In genomic region chr7:27739914-27740448, GRCh38 we compare ENCODE assay signal across 8 cellular contexts. TPM values are rescaled to one million over a fixed set of nuclear protein-coding genes. Genes with fewer than 3 reads are reported as not detected.
A peak's percentile ranks its signal among the peaks of the same experiment; 100 is the strongest.
DNase-seq lines count a peak whose midpoint lies in the region; TF ChIP-seq lines count a peak whose summit lies in the region.

Gene TAX1BP1 (plus strand): TSS chr7:27740162. CDS start chr7:27748525, 8,363 bp downstream.

- H3K9me3 ChIP-seq in ES-I3 (ENCODE audit: control insufficient read depth, insufficient read depth, low read length) (no peaks in the 10 kb centered on the region), HAP-1 (no peaks in the 10 kb centered on the region), MM.1S (replicated peaks; ENCODE audit: insufficient read depth, low read length) (no peaks in the 10 kb centered on the region), stomach smooth muscle (ENCODE audit: control insufficient read depth in 2 of 2, low read length in 2 of 2) (no peaks in the 10 kb centered on the region)

- H3K4me1 ChIP-seq in ES-I3 (ENCODE audit: insufficient read depth, low read length) (peaks cover 3% of the 10 kb centered on the region; the same call in 1 of the 2 replicates), HAP-1 (peaks cover 30% of the 10 kb centered on the region), MM.1S (ENCODE audit: low read length) (peaks cover 9% of the 10 kb centered on the region; the same call in 1 of the 2 replicates), stomach smooth muscle (ENCODE audit: control insufficient read depth, insufficient read depth, low read length) (no peaks in the 10 kb centered on the region)

- H3K36me3 ChIP-seq in ES-I3 (ENCODE audit: insufficient read depth, low read length) (no peaks in the 10 kb centered on the region), HAP-1 (replicated peaks) (no peaks in the 10 kb centered on the region), MM.1S (replicated peaks; ENCODE audit: insufficient read depth, low read length) (no peaks in the 10 kb centered on the region), stomach smooth muscle (ENCODE audit: control insufficient read depth in 2 of 2, insufficient read depth in 2 of 2, low read length in 2 of 2) (no peaks in the 10 kb centered on the region)

- peaks cover 23% of the 10 kb centered on the region for H3F3A ChIP-seq in MM.1S (ENCODE audit: insufficient read depth, low read length)

- H3K27ac Mint-ChIP-seq in neural crest cell (ENCODE audit: unreplicated experiment) = peak within 1 kb of the TSS; percentile 91

- H3K9me2 ChIP-seq in MM.1S (replicated peaks; ENCODE audit: insufficient read depth, low read length) = no peaks in the 10 kb centered on the region

- peaks cover 3% of the 10 kb centered on the region for H3K27me3 Mint-ChIP-seq in neural crest cell (ENCODE audit: low read depth)

- peak within 1 kb of the TSS; percentile 80 for H2AFZ ChIP-seq in MM.1S (ENCODE audit: low read length)

- TF ChIP-seq CTCF in MM.1S (IDR thresholded peaks at IDR 0.05; ENCODE audit: low read length) (no peak), fibroblast of villous mesenchyme (IDR thresholded peaks at IDR 0.05; ENCODE audit: insufficient read depth, low read depth, low read length) (no peak), neural crest cell (conservative IDR thresholded peaks at IDR 0.05) (no peak)

- peak within 1 kb of the TSS; percentile 92 for H3K27ac ChIP-seq in MM.1S (ENCODE audit: low read length)
- peak within 1 kb of the TSS; percentile 99 for H3K27ac ChIP-seq in stomach smooth muscle (ENCODE audit: low read length)

- H3K9ac ChIP-seq in ES-I3 (ENCODE audit: low read depth, low read length) (peak within 1 kb of the TSS; percentile 96), MM.1S (ENCODE audit: low read length) (peak within 1 kb of the TSS; percentile 98), stomach smooth muscle (ENCODE audit: low read length in 2 of 2) (peak within 1 kb of the TSS; percentile 97 to 98)

- DNase-seq in HAP-1 (ENCODE audit: low spot score in 2 of 2) (peak; percentile 92 to 97), MM.1S (peak; percentile 92), SIG-M5 (lab: John Stamatoyannopoulos, UW) (peak; percentile 70), activated gamma-delta T cell (lab: John Stamatoyannopoulos, UW) (peak; percentile 84), fibroblast of villous mesenchyme (ENCODE audit: low read depth) (peak; percentile 95), neural crest cell (ENCODE audit: low read depth, low spot score) (peak; percentile 83)

- peak within 1 kb of the TSS; percentile 94 for H3K4me3 Mint-ChIP-seq in neural crest cell

- H3K36me3 Mint-ChIP-seq in neural crest cell (ENCODE audit: low read depth) = no peaks in the 10 kb centered on the region

- peak within 1 kb of the TSS; percentile 88 for H3K4me2 ChIP-seq in MM.1S (ENCODE audit: low read depth, low read length)

- no peaks in the 10 kb centered on the region for H3K9me3 Mint-ChIP-seq in neural crest cell

- no peaks in the 10 kb centered on the region for H3K27me3 ChIP-seq in HAP-1 (ENCODE audit: low read depth)
- H3K27me3 ChIP-seq in MM.1S (replicated peaks; ENCODE audit: insufficient read depth, low read length) = no peaks in the 10 kb centered on the region
- no peaks in the 10 kb centered on the region for H3K27me3 ChIP-seq in stomach smooth muscle (ENCODE audit: control insufficient read depth in 1 of 2, insufficient read depth in 2 of 2, low read length in 2 of 2)

- peak within 1 kb of the TSS; percentile 88 for H3K4me3 ChIP-seq in HAP-1
- H3K4me3 ChIP-seq in MM.1S (ENCODE audit: low read length) = peak within 1 kb of the TSS; percentile 99
- peak within 1 kb of the TSS; percentile 99 for H3K4me3 ChIP-seq in fibroblast of villous mesenchyme (ENCODE audit: low read depth, low read length)
- peak within 1 kb of the TSS; percentile 98 to 99 for H3K4me3 ChIP-seq in stomach smooth muscle (ENCODE audit: low read length in 2 of 2)

- in situ Hi-C loops in HAP-1 (cut with MboI; ENCODE audit: low sequenced_read_pairs) = loop anchor here (10.0 kb wide), 1 partner anchor 535 kb away; the partner anchor contains the start of gene HOXA13

- H3K79me2 ChIP-seq in MM.1S (ENCODE audit: low read length) = peaks cover 37% of the 10 kb centered on the region

- H3K4me1 Mint-ChIP-seq in neural crest cell = peaks cover 21% of the 10 kb centered on the region

- H4K20me1 ChIP-seq in MM.1S (ENCODE audit: insufficient read depth, low read length) = no peaks in the 10 kb centered on the region

RNA-seq across cellular contexts. Expression of gene TAX1BP1, which starts in this region (rescaled TPM):
- 70.9 and 99.7 TPM in 2 replicates for total RNA-seq in fibroblast of villous mesenchyme
- total RNA-seq in neural crest cell = 44.4 and 47.1 TPM in 2 replicates

Comparison
In these comparisons a context has a peak if more than half of its experiments do, and no peak if none do; other contexts are left out.
1. Peak in every context shown above with its lines: DNase-seq, H3K4me3 ChIP-seq and H3K27ac ChIP-seq.